ENCODE assay signal across 11 cellular contexts in genomic region chr2:88601302-88601701, GRCh38. TPM values are rescaled to one million over a fixed set of nuclear protein-coding genes. Genes with fewer than 3 reads are reported as not detected.
DNase-seq lines count a peak whose midpoint lies in the region; ATAC-seq and TF ChIP-seq lines count a peak whose summit lies in the region.
"Had no signal": no experiment of that assay in that cellular context is flagged by ENCODE, and none has a peak within 500 bp of the region (broad histone marks: within the 10 kb centered on the region; RNA-seq: fewer than 3 reads in every experiment).

No MANE protein-coding gene starts in this region.

- peak; percentile 16 for DNase-seq in WERI-Rb-1
- DNase-seq in left cardiac atrium: no peak
- no peak for DNase-seq in stomach
- no peak for DNase-seq in RPMI8226
- DNase-seq in activated CD4-positive, alpha-beta memory T cell treated with anti-CD3 and anti-CD28 coated beads, Interleukin-2, amount 10 ng/mL, durations not matched to agents 7 days and 5 days: no peak
- no peak for DNase-seq in lower leg skin (ENCODE audit: low spot score in 2 of 2)
- DNase-seq: activated CD4-positive, alpha-beta T cell treated with anti-CD3 and anti-CD28 coated beads for 1 hour; activated naive CD4-positive, alpha-beta T cell treated with anti-CD3 and anti-CD28 coated beads, Interleukin-2, amount 50 U/mL, for 16 hours; KG1 had no signal

- WGBS in HUES64: 93% methylated on average over 2 of the region's 2 CpGs
- 76 to 88% (median 79%) methylated on average over 2 of the region's 2 CpGs for WGBS in stomach, 5 donors
- WGBS in lower leg skin, 2 donors: 86 to 89% methylated on average over 2 of the region's 2 CpGs

- TF ChIP-seq CTCF in WERI-Rb-1 (IDR thresholded peaks at IDR 0.05; ENCODE audit: low read depth, low read length): no peak
- no peak for TF ChIP-seq CTCF in stomach (IDR thresholded peaks at IDR 0.05)
- TF ChIP-seq CTCF in lower leg skin (IDR thresholded peaks at IDR 0.05): no peak

- H3K4me1 ChIP-seq in HUES64 (ENCODE audit: insufficient read depth, low read length) (peaks cover 67% of the 10 kb centered on the region), stomach (peaks cover 3 to 60% (median 31%) of the 10 kb centered on the region in 4 donors)

- H3K9ac ChIP-seq in HUES64 (ENCODE audit: low read depth, low read length): peak overlapping the region; percentile 14; the same call in 1 of the 2 replicates

- peaks cover 3% of the 10 kb centered on the region for H3K36me3 Mint-ChIP-seq in activated CD4-positive, alpha-beta memory T cell treated with anti-CD3 and anti-CD28 coated beads, Interleukin-2, amount 10 ng/mL, durations not matched to agents 7 days and 5 days (ENCODE audit: low read depth)

- H3K27me3 ChIP-seq in HUES64 (ENCODE audit: insufficient read depth, low read length): no peaks in the 10 kb centered on the region
- no peaks in the 10 kb centered on the region for H3K27me3 ChIP-seq in WERI-Rb-1 (ENCODE audit: insufficient read depth, low read depth, severe bottlenecking)
- H3K27me3 ChIP-seq in stomach: no peaks in the 10 kb centered on the region

- H3K4me3 ChIP-seq in HUES64 (ENCODE audit: low read length): no peak overlapping the region
- H3K4me3 ChIP-seq in WERI-Rb-1 (ENCODE audit: low read depth, low read length): no peak overlapping the region
- H3K4me3 ChIP-seq in stomach: no peak overlapping the region
- H3K4me3 ChIP-seq in lower leg skin (ENCODE audit: low read depth, poor library complexity, severe bottlenecking): no peak overlapping the region

- CTCF ChIA-PET in activated CD4-positive, alpha-beta memory T cell treated with anti-CD3 and anti-CD28 coated beads, Interleukin-2, amount 10 ng/mL, durations not matched to agents 7 days and 5 days (lab: Charles Lee): interaction anchor here (1.3 kb wide), 1 partner anchor 92 kb away, joined by 3 read pairs; no protein-coding TSS in a partner anchor

- no peak for TF ChIP-seq EP300 in stomach (IDR thresholded peaks at IDR 0.05)

- intact Hi-C loops in left cardiac atrium (cut with DNase I) (no loop called here), stomach (cut with DNase I; ENCODE audit: low total_unique reads) (no loop called here), lower leg skin (cut with DNase I; ENCODE audit: low total_unique reads) (no loop called here)

- H3K9me3 Mint-ChIP-seq in activated CD4-positive, alpha-beta memory T cell treated with anti-CD3 and anti-CD28 coated beads, Interleukin-2, amount 10 ng/mL, durations not matched to agents 7 days and 5 days: no peaks in the 10 kb centered on the region
- H3K9me3 Mint-ChIP-seq: neural crest cell had no signal

- peak overlapping the region; percentile 31 for H3K27ac ChIP-seq in HUES64 (ENCODE audit: low read depth, low read length)
- H3K27ac ChIP-seq in WERI-Rb-1: no peak overlapping the region
- peak overlapping the region in 4 of 5 donors; percentile 1 to 83 (median 44) for H3K27ac ChIP-seq in stomach

- H3K36me3 ChIP-seq in HUES64 (ENCODE audit: insufficient read depth, low read length): no peaks in the 10 kb centered on the region
- H3K36me3 ChIP-seq in WERI-Rb-1: no peaks in the 10 kb centered on the region
- no peaks in the 10 kb centered on the region for H3K36me3 ChIP-seq in stomach

- H3K4me1 Mint-ChIP-seq in activated CD4-positive, alpha-beta memory T cell treated with anti-CD3 and anti-CD28 coated beads, Interleukin-2, amount 10 ng/mL, durations not matched to agents 7 days and 5 days: peaks cover 28% of the 10 kb centered on the region

- POLR2A ChIA-PET in activated CD4-positive, alpha-beta memory T cell treated with anti-CD3 and anti-CD28 coated beads, Interleukin-2, amount 10 ng/mL, durations not matched to agents 7 days and 5 days (lab: Charles Lee): interaction anchor here (2.3 kb wide), 1 partner anchor 26 kb away, joined by 24 read pairs; the partner anchor contains the start of gene EIF2AK3

- no peak overlapping the region for H3K27ac Mint-ChIP-seq in activated CD4-positive, alpha-beta memory T cell treated with anti-CD3 and anti-CD28 coated beads, Interleukin-2, amount 10 ng/mL, durations not matched to agents 7 days and 5 days

- H3K27me3 Mint-ChIP-seq in activated CD4-positive, alpha-beta memory T cell treated with anti-CD3 and anti-CD28 coated beads, Interleukin-2, amount 10 ng/mL, durations not matched to agents 7 days and 5 days: no peaks in the 10 kb centered on the region

- TF ChIP-seq POLR2A in stomach (IDR thresholded peaks at IDR 0.05) (no peak), lower leg skin (IDR thresholded peaks at IDR 0.05) (no peak)

- H3K9me3 ChIP-seq in HUES64 (ENCODE audit: insufficient read depth, low read depth, low read length): no peaks in the 10 kb centered on the region
- no peaks in the 10 kb centered on the region for H3K9me3 ChIP-seq in WERI-Rb-1 (ENCODE audit: severe bottlenecking)
- H3K9me3 ChIP-seq in stomach: no peaks in the 10 kb centered on the region

- ATAC-seq in left cardiac atrium: peak; percentile 10 to 53

- no peak overlapping the region for H3K4me3 Mint-ChIP-seq in activated CD4-positive, alpha-beta memory T cell treated with anti-CD3 and anti-CD28 coated beads, Interleukin-2, amount 10 ng/mL, durations not matched to agents 7 days and 5 days
- H3K4me3 Mint-ChIP-seq: neural crest cell had no signal

RNA-seq across cellular contexts. Expression of gene EIF2AK3, which starts 26.0 kb away (rescaled TPM):
- 11.7 TPM for polyA plus RNA-seq in HUES64 (2013, experiment 1 of 2)
- polyA plus RNA-seq in HUES64 (2013, experiment 2 of 2): 17.4 TPM
- total RNA-seq in left cardiac atrium (10 to 100 TPM in 1 of 2 donors, 1 to 10 TPM in 1; 7.9 to 13.6 TPM), stomach (10 to 100 TPM; 33.3 to 92.3 (median 57.7) TPM), lower leg skin (10 to 100 TPM; 16.4 to 29.9 (median 18.6) TPM)
- 1 to 10 TPM; 4.8 to 7.6 (median 6.6) TPM for polyA plus RNA-seq in stomach
- 10 to 100 TPM; 29.2 to 31.5 TPM for total RNA-seq in activated CD4-positive, alpha-beta memory T cell treated with anti-CD3 and anti-CD28 coated beads, Interleukin-2, amount 10 ng/mL, durations not matched to agents 7 days and 5 days
